ENCODE assay signal across 15 cellular contexts in genomic region chr5:172549708-172550095, GRCh38.
DNase-seq lines count a peak whose midpoint lies in the region; ATAC-seq and TF ChIP-seq lines count a peak whose summit lies in the region.
"Had no signal": no experiment of that assay in that cellular context is flagged by ENCODE, and none has a peak within 500 bp of the region (broad histone marks: within the 10 kb centered on the region; RNA-seq: fewer than 3 reads in every experiment).

No MANE protein-coding gene starts in this region.

- H3K27me3 Mint-ChIP-seq in activated T-cell treated with anti-CD3 and anti-CD28 coated beads, Interleukin-2, amount 50 U/mL, for 4 hours (ENCODE audit: low read depth) = peaks cover 6% of the 10 kb centered on the region

- H3K36me3 Mint-ChIP-seq in activated T-cell treated with anti-CD3 and anti-CD28 coated beads, Interleukin-2, amount 50 U/mL, for 4 hours (ENCODE audit: insufficient read depth) = no peaks in the 10 kb centered on the region

- peak overlapping the region; percentile 60 to 93 (median 77) for H3K4me2 ChIP-seq in BLaER1 treated with 17β-estradiol and CSF1 and Interleukin-3, amounts not matched to agents 10 nM and 100 nM

- H3K27ac ChIP-seq in BLaER1 treated with 17β-estradiol and CSF1 and Interleukin-3, amounts not matched to agents 10 nM and 100 nM = 0 out of 22 replicates have a peak overlapping the region, but pooled peaks of 1 of the 11 experiments have one; percentile 38
- H3K27ac ChIP-seq in RWPE2 (ENCODE audit: poor library complexity, severe bottlenecking) (no peak overlapping the region), muscle layer of colon (ENCODE audit: low read depth, low read length) (peak overlapping the region; percentile 65), coronary artery (no peak overlapping the region)
- H3K27ac ChIP-seq: thoracic aorta had no signal

- H3K9me3 Mint-ChIP-seq in activated T-cell treated with anti-CD3 and anti-CD28 coated beads, Interleukin-2, amount 50 U/mL, for 4 hours = no peaks in the 10 kb centered on the region

- H3K4me1 ChIP-seq in BLaER1 treated with 17β-estradiol and CSF1 and Interleukin-3, amounts not matched to agents 10 nM and 100 nM = peaks cover 13 to 38% (median 34%) of the 10 kb centered on the region in 10 experiments
- H3K4me1 ChIP-seq in RWPE2 (ENCODE audit: insufficient read depth, poor library complexity, severe bottlenecking) (no peaks in the 10 kb centered on the region), muscle layer of colon (ENCODE audit: insufficient read depth, low read length) (peaks cover 60% of the 10 kb centered on the region), mucosa of descending colon (ENCODE audit: low read depth) (peaks cover 2% of the 10 kb centered on the region)

- DNase-seq in NCI-H1417 treated with DMSO at 0.1 percent for 48 hours (lab: John Stamatoyannopoulos, UW) (peak; percentile 6), RWPE2 (ENCODE audit: low spot score) (peak; percentile 49), coronary artery (ENCODE audit: low spot score) (no peak), mucosa of descending colon (no peak)
- DNase-seq in activated T-cell treated with anti-CD3 and anti-CD28 coated beads, Interleukin-2, amount 50 U/mL, for 4 hours = no peak
- DNase-seq: activated CD4-positive, alpha-beta T cell treated with anti-CD3 and anti-CD28 coated beads for 4 hours; activated naive CD4-positive, alpha-beta T cell treated with Interleukin-2 at 50 U/mL for 16 hours; AML-193; NCI-H2081 had no signal

- intact Hi-C loops in mucosa of descending colon (cut with DNase I, micrococcal nuclease) = no loop called here

- no peak overlapping the region for H3K4me3 Mint-ChIP-seq in activated T-cell treated with anti-CD3 and anti-CD28 coated beads, Interleukin-2, amount 50 U/mL, for 4 hours

- H3K36me3 ChIP-seq in BLaER1 treated with 17β-estradiol and CSF1 and Interleukin-3, amounts not matched to agents 10 nM and 100 nM = no peaks in the 10 kb centered on the region
- H3K36me3 ChIP-seq in RWPE2 (ENCODE audit: low read depth) = no peaks in the 10 kb centered on the region
- H3K36me3 ChIP-seq in muscle layer of colon (ENCODE audit: insufficient read depth, low read length) = no peaks in the 10 kb centered on the region
- H3K36me3 ChIP-seq in mucosa of descending colon (ENCODE audit: low read depth) = no peaks in the 10 kb centered on the region
- H3K36me3 ChIP-seq: thoracic aorta had no signal

- no peaks in the 10 kb centered on the region for H3K4me1 Mint-ChIP-seq in activated T-cell treated with anti-CD3 and anti-CD28 coated beads, Interleukin-2, amount 50 U/mL, for 4 hours (ENCODE audit: low read depth)

- no peak for TF ChIP-seq CTCF in RWPE2 (IDR thresholded peaks at IDR 0.05; ENCODE audit: poor library complexity, severe bottlenecking)
- no peak for TF ChIP-seq CTCF in coronary artery (IDR thresholded peaks at IDR 0.05)
- no peak for TF ChIP-seq CTCF in mucosa of descending colon (IDR thresholded peaks at IDR 0.05)

- H3K9me3 ChIP-seq in BLaER1 treated with 17β-estradiol and CSF1 and Interleukin-3, amounts not matched to agents 10 nM and 100 nM (replicated peaks in 1 of 11) = no peaks in the 10 kb centered on the region
- H3K9me3 ChIP-seq in RWPE2 (ENCODE audit: severe bottlenecking) (no peaks in the 10 kb centered on the region), muscle layer of colon (ENCODE audit: low read length) (no peaks in the 10 kb centered on the region), mucosa of descending colon (no peaks in the 10 kb centered on the region)
- H3K9me3 ChIP-seq: thoracic aorta had no signal

- no peak for ATAC-seq in RWPE2 (ENCODE audit: low read depth)
- ATAC-seq in mucosa of descending colon = no peak
- no peak for ATAC-seq in activated T-cell treated with anti-CD3 and anti-CD28 coated beads, Interleukin-2, amount 50 U/mL, for 4 hours
- no peak for ATAC-seq in GM19328 (IDR thresholded peaks at IDR 0.05; ENCODE audit: unreplicated experiment)
- ATAC-seq: left lobe of liver had no signal

- no peaks in the 10 kb centered on the region for H3K27me3 ChIP-seq in BLaER1 treated with 17β-estradiol and CSF1 and Interleukin-3, amounts not matched to agents 10 nM and 100 nM
- H3K27me3 ChIP-seq in RWPE2 (ENCODE audit: insufficient read depth, poor library complexity, severe bottlenecking) = no peaks in the 10 kb centered on the region
- H3K27me3 ChIP-seq in muscle layer of colon (ENCODE audit: control insufficient read depth in 1 of 2, insufficient read depth in 2 of 2, low read length in 2 of 2) = no peaks in the 10 kb centered on the region

- no peaks in the 10 kb centered on the region for H4K20me1 ChIP-seq in BLaER1 treated with 17β-estradiol and CSF1 and Interleukin-3, amounts not matched to agents 10 nM and 100 nM

- H3K9ac ChIP-seq in BLaER1 treated with 17β-estradiol and CSF1 and Interleukin-3, amounts not matched to agents 10 nM and 100 nM = no peak overlapping the region
- H3K9ac ChIP-seq in muscle layer of colon (ENCODE audit: low read length) = no peak overlapping the region

- no peak overlapping the region for H3K4me3 ChIP-seq in BLaER1 treated with 17β-estradiol and CSF1 and Interleukin-3, amounts not matched to agents 10 nM and 100 nM
- H3K4me3 ChIP-seq in RWPE2 (ENCODE audit: severe bottlenecking) (no peak overlapping the region), muscle layer of colon (ENCODE audit: low read depth in 1 of 2, low read length in 2 of 2) (no peak overlapping the region), coronary artery (no peak overlapping the region), mucosa of descending colon (no peak overlapping the region)
- H3K4me3 ChIP-seq: smooth muscle cell, thoracic aorta had no signal

Comparison
In these comparisons a context has a peak if more than half of its experiments do, and no peak if none do; other contexts are left out.
1. DNase-seq: peak in NCI-H1417 treated with DMSO at 0.1 percent for 48 hours (single experiment) and RWPE2 (single experiment); none in coronary artery (single experiment), mucosa of descending colon (0 of 3) and activated T-cell treated with anti-CD3 and anti-CD28 coated beads, Interleukin-2, amount 50 U/mL, for 4 hours (single experiment).